In genomic region chr2:15943378-15943851, GRCh38 we compare ENCODE assay signal across 1 cellular context.
TF ChIP-seq lines count a peak whose summit lies in the region.

No MANE protein-coding gene starts in this region.

TF ChIP-seq in GM12878, 131 proteins besides CTCF, POLR2A, EP300 and RAD21 (continued from another document):
- TF ChIP-seq RELA (IDR thresholded peaks at IDR 0.05; ENCODE audit: borderline replicate concordance, partially characterized antibody) (no peak), ASH2L (IDR thresholded peaks at IDR 0.05; ENCODE audit: borderline replicate concordance, low read depth) (no peak), MEF2B (IDR thresholded peaks at IDR 0.05; ENCODE audit: partially characterized antibody, poor library complexity, severe bottlenecking) (no peak), YY1 (IDR thresholded peaks at IDR 0.05; ENCODE audit: low read depth, low read length) (no peak)
